ENCODE assay signal across 9 cellular contexts in the genomic region with DNA sequence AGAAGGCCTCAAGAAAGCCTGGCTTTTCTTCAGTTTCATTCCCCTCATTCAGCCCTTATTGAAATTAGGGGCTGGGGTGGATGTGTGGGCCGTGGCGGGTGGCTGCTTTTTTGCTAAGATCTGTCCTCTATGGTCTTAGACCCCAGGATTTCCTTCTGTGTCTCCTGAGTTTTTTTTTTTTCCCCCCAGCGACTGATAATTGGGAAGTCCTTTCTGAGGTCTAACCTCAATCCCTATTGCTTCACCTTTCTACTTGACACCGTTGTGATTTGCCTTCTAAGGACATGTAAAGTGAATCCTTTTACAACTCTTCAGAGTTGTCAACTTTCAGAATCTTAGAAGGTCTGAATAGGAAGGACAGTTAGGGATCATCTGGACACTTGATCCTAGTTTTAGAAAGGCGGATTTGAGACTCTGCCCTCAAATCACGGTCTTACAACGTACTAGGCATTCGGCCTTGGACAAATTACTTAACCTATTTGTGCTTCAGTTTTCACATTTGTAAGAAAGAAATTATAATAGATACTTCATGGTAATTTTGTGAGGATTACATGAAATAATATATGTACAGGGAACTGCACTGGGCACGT. TPM values are rescaled to one million over a fixed set of nuclear protein-coding genes. Genes with fewer than 3 reads are reported as not detected.
A peak's percentile ranks its signal among the peaks of the same experiment; 100 is the strongest.
DNase-seq lines count a peak whose midpoint lies in the region; ATAC-seq, FAIRE-seq and TF ChIP-seq lines count a peak whose summit lies in the region.
"Had no signal": no experiment of that assay in that cellular context is flagged by ENCODE, and none has a peak within 500 bp of the region (broad histone marks: within the 10 kb centered on the region; RNA-seq: fewer than 3 reads in every experiment).

No MANE protein-coding gene starts in this region.

- H3K27me3 ChIP-seq in breast epithelium (no peaks in the 10 kb centered on the region), K562 (ENCODE audit: control insufficient read depth in 2 of 2, insufficient read depth in 2 of 2, low read length in 2 of 2) (no peaks in the 10 kb centered on the region), lower lobe of right lung (ENCODE audit: low read depth) (no peaks in the 10 kb centered on the region), upper lobe of right lung (no peaks in the 10 kb centered on the region)

- in situ Hi-C loops in K562 (cut with MboI), result loop anchor here (10.0 kb wide), 2 partner anchors 65 to 375 kb away; partner anchors contain the start of gene HOXC10

- POLR2A ChIA-PET in MCF 10A (lab: Yijun Ruan, JAX) (interaction anchor here (0.7 to 2.8 kb wide), 22 partner anchors 10 to 360 kb away, joined by 3 to 47 read pairs (median 5); partner anchors contain the start of genes CBX5, COPZ1, HNRNPA1 and HOXC9), K562 (lab: Yijun Ruan, JAX) (interaction anchor here (0.7 to 5.8 kb wide), 22 partner anchors 9 to 140 kb away, joined by 3 to 57 read pairs (median 8); partner anchors contain the start of genes CBX5, COPZ1, HNRNPA1 and NFE2)

- no peaks in the 10 kb centered on the region for H3K9me3 Mint-ChIP-seq in MCF 10A (ENCODE audit: unreplicated experiment)
- H3K9me3 Mint-ChIP-seq: memory B cell had no signal

- H4K20me1 ChIP-seq in K562 (replicated peaks; ENCODE audit: control insufficient read depth, insufficient read depth, low read length), result no peaks in the 10 kb centered on the region

- H3K79me2 ChIP-seq in K562 (ENCODE audit: control insufficient read depth, insufficient read depth, low read length), result peaks cover 26% of the 10 kb centered on the region; the same call in 2 of the 3 replicates

- H3K9me1 ChIP-seq in K562 (ENCODE audit: control insufficient read depth, insufficient read depth, low read length), result no peaks in the 10 kb centered on the region

- H3K4me2 ChIP-seq in K562 (ENCODE audit: insufficient read depth, low read length), result peak overlapping the region; percentile 77

- peak overlapping the region; percentile 79 for H2AFZ ChIP-seq in K562 (ENCODE audit: low read depth, low read length)

- CTCF ChIA-PET in MCF 10A (lab: Yijun Ruan, JAX) (interaction anchor here (0.6 to 6.1 kb wide), 33 partner anchors 9 to 1696 kb away, joined by 3 to 57 read pairs (median 4); partner anchors contain the start of gene COPZ1), K562 (lab: Yijun Ruan, JAX; ENCODE audit: low intra/inter-chr PET ratio) (interaction anchor here (0.8 to 3.9 kb wide), 10 partner anchors 20 to 144 kb away, joined by 3 to 34 read pairs (median 8); no protein-coding TSS in a partner anchor)

- no peak for FAIRE-seq in K562 (lab: Jason Lieb, UNC)
- no peak for FAIRE-seq in RCC 7860 (lab: Jason Lieb, UNC)

- no peak for TF ChIP-seq EP300 in K562 (IDR thresholded peaks at IDR 0.05; ENCODE audit: low read length)

- H3K27ac ChIP-seq in breast epithelium (peak overlapping the region; percentile 90 to 93), K562 (ENCODE audit: extremely low read depth, low read depth, low read length) (peak overlapping the region; percentile 89), lower lobe of right lung (peak overlapping the region; percentile 84), upper lobe of right lung (peak overlapping the region; percentile 89)

- H3K36me3 ChIP-seq in breast epithelium, result no peaks in the 10 kb centered on the region
- no peaks in the 10 kb centered on the region for H3K36me3 ChIP-seq in K562 (ENCODE audit: control insufficient read depth, insufficient read depth, low read length)
- no peaks in the 10 kb centered on the region for H3K36me3 ChIP-seq in lower lobe of right lung
- H3K36me3 ChIP-seq in upper lobe of right lung, result no peaks in the 10 kb centered on the region

- H3K4me3 ChIP-seq in breast epithelium (peak overlapping the region; percentile 48 to 78 (median 69)), K562 (peak overlapping the region; percentile 28), lower lobe of right lung (peak overlapping the region; percentile 64), upper lobe of right lung (peak overlapping the region; percentile 71)

- no peak for TF ChIP-seq CTCF in breast epithelium (IDR thresholded peaks at IDR 0.05)
- no peak for TF ChIP-seq CTCF in MCF 10A (IDR thresholded peaks at IDR 0.05; ENCODE audit: unreplicated experiment)
- TF ChIP-seq CTCF in K562 (IDR thresholded peaks at IDR 0.05 in 2 of 3, conservative IDR thresholded peaks at IDR 0.05 in 1 of 3; ENCODE audit: insufficient read depth in 2 of 3, low read depth in 1 of 3, low read length in 3 of 3), result no peak
- TF ChIP-seq CTCF in lower lobe of right lung (IDR thresholded peaks at IDR 0.05), result no peak
- TF ChIP-seq CTCF in upper lobe of right lung (IDR thresholded peaks at IDR 0.05), result no peak

- peaks cover 23% of the 10 kb centered on the region for H3K4me1 Mint-ChIP-seq in MCF 10A (ENCODE audit: insufficient read depth, unreplicated experiment)

- no peak for ATAC-seq in K562
- no peak for ATAC-seq in lower lobe of right lung
- no peak for ATAC-seq in upper lobe of right lung
- ATAC-seq in HG02852 (IDR thresholded peaks at IDR 0.05; ENCODE audit: unreplicated experiment), result no peak

- no peak for TF ChIP-seq POLR2A in breast epithelium (IDR thresholded peaks at IDR 0.05)
- no peak; the same call in none of the 2 replicates for TF ChIP-seq POLR2A in K562 (conservative IDR thresholded peaks at IDR 0.05)

- DNase-seq in breast epithelium (ENCODE audit: low spot score in 2 of 2), result no peak
- DNase-seq in MCF 10A (ENCODE audit: unreplicated experiment), result no peak
- no peak for DNase-seq in K562 (ENCODE audit: extremely low read depth in 1 of 4, low spot score in 3 of 4)
- no peak for DNase-seq in lower lobe of right lung
- DNase-seq in upper lobe of right lung, result no peak
- no peak for DNase-seq in RCC 7860 (ENCODE audit: low spot score)
- DNase-seq in glomerular visceral epithelial cell (ENCODE audit: extremely low spot score), result no peak

- H3K27ac Mint-ChIP-seq in MCF 10A (ENCODE audit: low read depth, unreplicated experiment), result no peak overlapping the region
- H3K27ac Mint-ChIP-seq: memory B cell had no signal

- H3K9me3 ChIP-seq in breast epithelium (no peaks in the 10 kb centered on the region), K562 (replicated peaks; ENCODE audit: control insufficient read depth, insufficient read depth, low read depth, low read length) (no peaks in the 10 kb centered on the region), lower lobe of right lung (no peaks in the 10 kb centered on the region), upper lobe of right lung (no peaks in the 10 kb centered on the region)

- no peaks in the 10 kb centered on the region for H3K36me3 Mint-ChIP-seq in MCF 10A (ENCODE audit: insufficient read depth, unreplicated experiment)
- H3K36me3 Mint-ChIP-seq: memory B cell had no signal

- TF ChIP-seq RAD21 in K562 (CRISPR knock-in tag; conservative IDR thresholded peaks at IDR 0.05 in 1 of 2, IDR thresholded peaks at IDR 0.05 in 1 of 2), result no peak

- H3K4me3 Mint-ChIP-seq in MCF 10A (ENCODE audit: unreplicated experiment), result no peak overlapping the region
- H3K4me3 Mint-ChIP-seq: memory B cell had no signal

- intact Hi-C loops in breast epithelium (cut with DNase I; ENCODE audit: low total_unique reads), result loop anchor here (5.0 to 10.0 kb wide), 3 partner anchors 75 to 1382 kb away; partner anchors contain the start of genes CBX5, GDF11 and HNRNPA1
- intact Hi-C loops in MCF 10A (cut with micrococcal nuclease), result loop anchor here (1.0 to 10.0 kb wide), 4 partner anchors 23 to 355 kb away; partner anchors contain the start of genes HOXC8 and HOXC9
- intact Hi-C loops in K562 (cut with micrococcal nuclease), result loop anchor here (1.0 to 10.0 kb wide), 6 partner anchors 23 to 375 kb away; partner anchors contain the start of genes CBX5, COPZ1, HNRNPA1 and HOXC10
- intact Hi-C loops in lower lobe of right lung (cut with DNase I), result no loop called here
- intact Hi-C loops in upper lobe of right lung (cut with DNase I), result loop anchor here (10.0 kb wide), 2 partner anchors 105 to 135 kb away; no protein-coding TSS in a partner anchor

- BruUV-seq in MCF 10A (replicated peaks; lab: Mats Ljungman, UMichigan) (no TSS peak), K562 (replicated peaks; lab: Mats Ljungman, UMichigan) (TSS peak; percentile 91)

- H3K4me1 ChIP-seq in breast epithelium (no peaks in the 10 kb centered on the region), K562 (replicated peaks in 1 of 2; ENCODE audit: control insufficient read depth in 2 of 2, insufficient read depth in 2 of 2, low read length in 2 of 2) (peaks cover 34 to 43% of the 10 kb centered on the region in 2 experiments), lower lobe of right lung (peaks cover 31% of the 10 kb centered on the region), upper lobe of right lung (peaks cover 19% of the 10 kb centered on the region)

- WGBS in K562 (ENCODE audit: insufficient coverage, low coverage, missing lambda C conversion rate), result 19% methylated on average over 9 of the region's 9 CpGs

- H3K27me3 Mint-ChIP-seq in MCF 10A (ENCODE audit: insufficient read depth, unreplicated experiment), result no peaks in the 10 kb centered on the region

- peak overlapping the region; percentile 70 to 72; a peak in 3 of 4 replicates for H3K9ac ChIP-seq in K562 (ENCODE audit: insufficient read depth in 1 of 2, low read depth in 2 of 2, low read length in 2 of 2)

RNA-seq across cellular contexts. Expression of gene GPR84, which starts 4.4 kb away (rescaled TPM):
- under 1 TPM in 1 of 3 donors, not detected in 2; 0.44 TPM for total RNA-seq in breast epithelium
- 0.17 TPM in 1 of 2 replicates, not detected in the other for total RNA-seq in MCF 10A (2022)
- 0.48 and 1.8 TPM in 2 replicates for total RNA-seq in K562 (2011; cell fraction: chromatin; rRNA removed; ENCODE audit: low replicate concordance)
- 0.13 and 0.17 TPM in 2 replicates for total RNA-seq in K562 (2011; cell fraction: nucleolus; rRNA removed)
- total RNA-seq in K562 (2011; cell fraction: nucleoplasm; rRNA removed), result 0.44 and 0.69 TPM in 2 replicates
- 0.16 TPM in 1 of 2 replicates, not detected in the other for total RNA-seq in K562 (2014; rRNA removed)
- 0.11 TPM in 1 of 2 replicates, not detected in the other for total RNA-seq in K562 (2014; rRNA removed; fragmentation: Illumina TruSeq; extraction: Trizol)
- not detected in 2 replicates for total RNA-seq in K562 (2015; rRNA removed; fragmentation: Illumina TruSeq; extraction: Trizol)
- not detected in 2 replicates for total RNA-seq in K562 (2021)
- 0.16 TPM in 1 of 2 replicates, not detected in the other for polyA plus RNA-seq in K562 (2011; rRNA removed)
- not detected in 2 replicates for polyA plus RNA-seq in K562 (2011; cell fraction: cytosol; rRNA removed)
- 0.25 and 0.44 TPM in 2 replicates for polyA plus RNA-seq in K562 (2011; cell fraction: nucleus; rRNA removed)
- 0.07 and 0.47 TPM in 2 replicates for polyA plus RNA-seq in K562 (2012)
- polyA plus RNA-seq in K562 (2014; fragmentation: Illumina TruSeq; extraction: Trizol), result 0.10 TPM in 1 of 2 replicates, not detected in the other
- under 1 TPM; 0.07 to 0.18 TPM for polyA plus RNA-seq in K562 (2014; fragmentation: Nextera tagmentation; extraction: Ambion mirVana)
- not detected in 2 replicates for polyA plus RNA-seq in K562 (2014; rRNA removed)
- 0.12 TPM in 1 of 2 replicates, not detected in the other for polyA minus RNA-seq in K562 (2011; rRNA and poly(A)+ RNA removed)
- not detected in 2 replicates for polyA minus RNA-seq in K562 (2011; cell fraction: cytosol; rRNA and poly(A)+ RNA removed)
- polyA minus RNA-seq in K562 (2011; cell fraction: nucleus; rRNA and poly(A)+ RNA removed), result 0.22 TPM in 1 of 2 replicates, not detected in the other
- total RNA-seq in lower lobe of right lung, result 0.65 TPM
- total RNA-seq in upper lobe of right lung, result 0.96 TPM

RNA-seq across cellular contexts. Expression of gene ZNF385A, which starts 24.7 kb away (rescaled TPM):
- total RNA-seq in breast epithelium, result 10 to 100 TPM in 2 of 3 donors, 1 to 10 TPM in 1; 8.9 to 18.4 (median 10.5) TPM
- 8.3 and 9.0 TPM in 2 replicates for total RNA-seq in MCF 10A (2022)
- 8.1 and 25.0 TPM in 2 replicates for total RNA-seq in K562 (2011; cell fraction: chromatin; rRNA removed; ENCODE audit: low replicate concordance)
- 9.7 and 11.1 TPM in 2 replicates for total RNA-seq in K562 (2011; cell fraction: nucleolus; rRNA removed)
- 9.7 and 11.8 TPM in 2 replicates for total RNA-seq in K562 (2011; cell fraction: nucleoplasm; rRNA removed)
- total RNA-seq in K562 (2014; rRNA removed), result 15.9 and 17.7 TPM in 2 replicates
- total RNA-seq in K562 (2014; rRNA removed; fragmentation: Illumina TruSeq; extraction: Trizol), result 3.5 and 3.7 TPM in 2 replicates
- total RNA-seq in K562 (2015; rRNA removed; fragmentation: Illumina TruSeq; extraction: Trizol), result 5.9 and 8.7 TPM in 2 replicates
- 96.5 and 111 TPM in 2 replicates for total RNA-seq in K562 (2021)
- 7.7 and 15.6 TPM in 2 replicates for polyA plus RNA-seq in K562 (2011; rRNA removed)
- polyA plus RNA-seq in K562 (2011; cell fraction: cytosol; rRNA removed), result 11.8 and 25.5 TPM in 2 replicates
- 15.0 and 32.1 TPM in 2 replicates for polyA plus RNA-seq in K562 (2011; cell fraction: nucleus; rRNA removed)
- polyA plus RNA-seq in K562 (2012), result 35.9 and 43.9 TPM in 2 replicates
- polyA plus RNA-seq in K562 (2014; fragmentation: Illumina TruSeq; extraction: Trizol), result 65.7 and 88.2 TPM in 2 replicates
- 1 to 10 TPM; 1.0 TPM for polyA plus RNA-seq in K562 (2014; fragmentation: Nextera tagmentation; extraction: Ambion mirVana)
- polyA plus RNA-seq in K562 (2014; rRNA removed), result 30.3 and 34.6 TPM in 2 replicates
- 4.7 and 6.3 TPM in 2 replicates for polyA minus RNA-seq in K562 (2011; rRNA and poly(A)+ RNA removed)
- polyA minus RNA-seq in K562 (2011; cell fraction: cytosol; rRNA and poly(A)+ RNA removed), result 31.2 and 48.8 TPM in 2 replicates
- 6.7 and 8.1 TPM in 2 replicates for polyA minus RNA-seq in K562 (2011; cell fraction: nucleus; rRNA and poly(A)+ RNA removed)
- 28.3 TPM for total RNA-seq in lower lobe of right lung
- total RNA-seq in upper lobe of right lung, result 26.6 TPM

RNA-seq across cellular contexts. Expression of gene COPZ1, which starts 34.9 kb away (rescaled TPM):
- total RNA-seq in breast epithelium, result 100 to 1,000 TPM in 1 of 3 donors, 10 to 100 TPM in 2; 70.9 to 109 (median 90.1) TPM
- total RNA-seq in MCF 10A (2022), result 207 and 299 TPM in 2 replicates
- 92.5 and 126 TPM in 2 replicates for total RNA-seq in K562 (2011; cell fraction: chromatin; rRNA removed; ENCODE audit: low replicate concordance)
- 75.9 and 83.9 TPM in 2 replicates for total RNA-seq in K562 (2011; cell fraction: nucleolus; rRNA removed)
- 128 and 170 TPM in 2 replicates for total RNA-seq in K562 (2011; cell fraction: nucleoplasm; rRNA removed)
- 137 and 157 TPM in 2 replicates for total RNA-seq in K562 (2014; rRNA removed)
- total RNA-seq in K562 (2014; rRNA removed; fragmentation: Illumina TruSeq; extraction: Trizol), result 233 and 284 TPM in 2 replicates
- 142 and 156 TPM in 2 replicates for total RNA-seq in K562 (2015; rRNA removed; fragmentation: Illumina TruSeq; extraction: Trizol)
- 187 and 192 TPM in 2 replicates for total RNA-seq in K562 (2021)
- polyA plus RNA-seq in K562 (2011; rRNA removed), result 473 and 482 TPM in 2 replicates
- 231 and 446 TPM in 2 replicates for polyA plus RNA-seq in K562 (2011; cell fraction: cytosol; rRNA removed)
- 125 and 220 TPM in 2 replicates for polyA plus RNA-seq in K562 (2011; cell fraction: nucleus; rRNA removed)
- polyA plus RNA-seq in K562 (2012), result 265 and 413 TPM in 2 replicates
- 277 and 293 TPM in 2 replicates for polyA plus RNA-seq in K562 (2014; fragmentation: Illumina TruSeq; extraction: Trizol)
- polyA plus RNA-seq in K562 (2014; fragmentation: Nextera tagmentation; extraction: Ambion mirVana), result 100 to 1,000 TPM; 437 to 487 TPM
- polyA plus RNA-seq in K562 (2014; rRNA removed), result 177 and 232 TPM in 2 replicates
- 329 and 369 TPM in 2 replicates for polyA minus RNA-seq in K562 (2011; rRNA and poly(A)+ RNA removed)
- polyA minus RNA-seq in K562 (2011; cell fraction: cytosol; rRNA and poly(A)+ RNA removed), result 167 and 216 TPM in 2 replicates
- 21.7 and 60.2 TPM in 2 replicates for polyA minus RNA-seq in K562 (2011; cell fraction: nucleus; rRNA and poly(A)+ RNA removed)
- total RNA-seq in lower lobe of right lung, result 129 TPM
- total RNA-seq in upper lobe of right lung, result 125 TPM

RNA-seq across cellular contexts. Expression of gene NFE2, which starts 59.0 kb away (rescaled TPM):
- total RNA-seq in breast epithelium (under 1 TPM; 0.15 to 0.48 (median 0.33) TPM), MCF 10A (2022) (0.40 and 0.64 TPM in 2 replicates), K562 (2014; rRNA removed) (221 and 269 TPM in 2 replicates), K562 (2014; rRNA removed; fragmentation: Illumina TruSeq; extraction: Trizol) (134 and 157 TPM in 2 replicates), K562 (2015; rRNA removed; fragmentation: Illumina TruSeq; extraction: Trizol) (177 and 178 TPM in 2 replicates), K562 (2021) (244 and 252 TPM in 2 replicates), lower lobe of right lung (13.5 TPM), upper lobe of right lung (7.5 TPM)
- 108 and 191 TPM in 2 replicates for total RNA-seq in K562 (2011; cell fraction: chromatin; rRNA removed; ENCODE audit: low replicate concordance)
- total RNA-seq in K562 (2011; cell fraction: nucleolus; rRNA removed), result 118 and 137 TPM in 2 replicates
- 98.5 and 115 TPM in 2 replicates for total RNA-seq in K562 (2011; cell fraction: nucleoplasm; rRNA removed)
- polyA plus RNA-seq in K562 (2011; rRNA removed) (208 TPM in 2 replicates), K562 (2014; fragmentation: Illumina TruSeq; extraction: Trizol) (246 and 282 TPM in 2 replicates), K562 (2014; fragmentation: Nextera tagmentation; extraction: Ambion mirVana) (10 to 100 TPM; 12.3 to 44.5 TPM), K562 (2014; rRNA removed) (225 and 229 TPM in 2 replicates)
- 231 and 451 TPM in 2 replicates for polyA plus RNA-seq in K562 (2011; cell fraction: cytosol; rRNA removed)
- polyA plus RNA-seq in K562 (2011; cell fraction: nucleus; rRNA removed), result 232 and 428 TPM in 2 replicates
- 162 and 214 TPM in 2 replicates for polyA plus RNA-seq in K562 (2012)
- polyA minus RNA-seq in K562 (2011; rRNA and poly(A)+ RNA removed), result 71.3 and 109 TPM in 2 replicates
- polyA minus RNA-seq in K562 (2011; cell fraction: cytosol; rRNA and poly(A)+ RNA removed), result 78.1 and 100 TPM in 2 replicates
- polyA minus RNA-seq in K562 (2011; cell fraction: nucleus; rRNA and poly(A)+ RNA removed), result 67.6 and 73.9 TPM in 2 replicates

RNA-seq across cellular contexts. Expression of gene ITGA5, which starts 59.2 kb away (rescaled TPM):
- total RNA-seq in breast epithelium (100 to 1,000 TPM in 1 of 3 donors, 10 to 100 TPM in 2; 30.4 to 135 (median 81.9) TPM), MCF 10A (2022) (110 and 184 TPM in 2 replicates), K562 (2014; rRNA removed) (47.4 and 59.0 TPM in 2 replicates), K562 (2014; rRNA removed; fragmentation: Illumina TruSeq; extraction: Trizol) (41.7 and 49.0 TPM in 2 replicates), K562 (2015; rRNA removed; fragmentation: Illumina TruSeq; extraction: Trizol) (33.7 and 34.5 TPM in 2 replicates), K562 (2021) (71.0 and 75.2 TPM in 2 replicates), lower lobe of right lung (97.1 TPM), upper lobe of right lung (102 TPM)
- total RNA-seq in K562 (2011; cell fraction: chromatin; rRNA removed; ENCODE audit: low replicate concordance), result 326 and 672 TPM in 2 replicates
- total RNA-seq in K562 (2011; cell fraction: nucleolus; rRNA removed), result 425 and 592 TPM in 2 replicates
- 368 and 393 TPM in 2 replicates for total RNA-seq in K562 (2011; cell fraction: nucleoplasm; rRNA removed)
- polyA plus RNA-seq in K562 (2011; rRNA removed) (55.5 and 114 TPM in 2 replicates), K562 (2014; fragmentation: Illumina TruSeq; extraction: Trizol) (82.1 and 82.8 TPM in 2 replicates), K562 (2014; fragmentation: Nextera tagmentation; extraction: Ambion mirVana) (1 to 10 TPM; 9.1 to 9.2 TPM), K562 (2014; rRNA removed) (34.0 and 36.0 TPM in 2 replicates)
- polyA plus RNA-seq in K562 (2011; cell fraction: cytosol; rRNA removed), result 44.7 and 52.4 TPM in 2 replicates
- 273 and 364 TPM in 2 replicates for polyA plus RNA-seq in K562 (2011; cell fraction: nucleus; rRNA removed)
- 58.8 and 103 TPM in 2 replicates for polyA plus RNA-seq in K562 (2012)
- polyA minus RNA-seq in K562 (2011; rRNA and poly(A)+ RNA removed), result 104 and 113 TPM in 2 replicates
- polyA minus RNA-seq in K562 (2011; cell fraction: cytosol; rRNA and poly(A)+ RNA removed), result 72.0 and 119 TPM in 2 replicates
- polyA minus RNA-seq in K562 (2011; cell fraction: nucleus; rRNA and poly(A)+ RNA removed), result 150 and 186 TPM in 2 replicates
